In the genomic region with DNA sequence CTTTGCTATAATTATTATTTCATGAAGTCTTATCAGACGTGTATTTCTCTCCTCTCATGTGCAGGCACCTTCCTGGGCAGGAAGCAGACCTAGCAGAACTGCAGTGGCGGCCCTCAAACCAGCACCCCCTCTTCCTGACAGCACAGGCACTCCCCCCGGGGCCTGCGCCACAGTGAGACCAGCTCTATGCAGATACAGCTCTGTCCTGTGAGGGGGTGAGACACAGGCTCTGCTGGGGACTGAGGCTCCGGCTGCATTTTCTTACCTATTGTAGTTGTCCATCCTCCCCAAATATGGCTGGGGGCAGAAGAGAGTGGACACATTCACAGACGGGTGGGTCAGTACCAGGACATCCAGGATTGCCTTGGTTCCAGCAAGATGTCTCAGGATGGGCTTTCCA, we compare ENCODE assay signal across 13 cellular contexts. TPM values are rescaled to one million over a fixed set of nuclear protein-coding genes. Genes with fewer than 3 reads are reported as not detected.
DNase-seq lines count a peak whose midpoint lies in the region; ATAC-seq, FAIRE-seq and TF ChIP-seq lines count a peak whose summit lies in the region.
"Had no signal": no experiment of that assay in that cellular context is flagged by ENCODE, and none has a peak within 500 bp of the region (broad histone marks: within the 10 kb centered on the region; RNA-seq: fewer than 3 reads in every experiment).

No MANE protein-coding gene starts in this region.

- WGBS in psoas muscle, 3 donors: 63 to 72% (median 64%) methylated on average over 6 of the region's 6 CpGs

- intact Hi-C loops in psoas muscle (cut with DNase I): no loop called here

- CTCF ChIA-PET in CD8-positive, alpha-beta memory T cell (lab: Charles Lee): interaction anchor here (4.8 to 21.6 kb wide), 3 partner anchors 9 to 32 kb away, joined by 18 to 724 read pairs (median 293); a partner anchor contains a TSS

- no peaks in the 10 kb centered on the region for H3K9me3 ChIP-seq in CD8-positive, alpha-beta memory T cell (ENCODE audit: low read length)
- H3K9me3 ChIP-seq in psoas muscle: no peaks in the 10 kb centered on the region
- H3K9me3 ChIP-seq: prostate gland had no signal

- H3K27me3 Mint-ChIP-seq in CD8-positive, alpha-beta memory T cell: no peaks in the 10 kb centered on the region
- no peaks in the 10 kb centered on the region for H3K27me3 Mint-ChIP-seq in T-helper 2 cell treated with Interferon-gamma antibody and Interleukin-4, amounts not matched to agents 5 μg/mL and 100 μg/mL, for 36 hours (ENCODE audit: low read depth)
- no peaks in the 10 kb centered on the region for H3K27me3 Mint-ChIP-seq in activated naive CD8-positive, alpha-beta T cell treated with anti-CD3 and anti-CD28 coated beads, Interleukin-2, amount 10 ng/mL, durations not matched to agents 7 days and 5 days

- no peak for TF ChIP-seq POLR2A in GM12892 (IDR thresholded peaks at IDR 0.05; ENCODE audit: low read depth, low read length)

- peaks cover 31 to 57% (median 32%) of the 10 kb centered on the region in 3 donors for H3K36me3 Mint-ChIP-seq in CD8-positive, alpha-beta memory T cell
- peaks cover 91% of the 10 kb centered on the region for H3K36me3 Mint-ChIP-seq in T-helper 2 cell treated with Interferon-gamma antibody and Interleukin-4, amounts not matched to agents 5 μg/mL and 100 μg/mL, for 36 hours (ENCODE audit: low read depth)
- peaks cover 85% of the 10 kb centered on the region for H3K36me3 Mint-ChIP-seq in activated naive CD8-positive, alpha-beta T cell treated with anti-CD3 and anti-CD28 coated beads, Interleukin-2, amount 10 ng/mL, durations not matched to agents 7 days and 5 days

- no peak for ATAC-seq in activated naive CD8-positive, alpha-beta T cell treated with anti-CD3 and anti-CD28 coated beads, Interleukin-2, amount 10 ng/mL, durations not matched to agents 7 days and 5 days (ENCODE audit: low read depth)
- no peak for ATAC-seq in psoas muscle

- H3K9me3 Mint-ChIP-seq in CD8-positive, alpha-beta memory T cell: no peaks in the 10 kb centered on the region
- no peaks in the 10 kb centered on the region for H3K9me3 Mint-ChIP-seq in T-helper 2 cell treated with Interferon-gamma antibody and Interleukin-4, amounts not matched to agents 5 μg/mL and 100 μg/mL, for 36 hours
- H3K9me3 Mint-ChIP-seq in activated naive CD8-positive, alpha-beta T cell treated with anti-CD3 and anti-CD28 coated beads, Interleukin-2, amount 10 ng/mL, durations not matched to agents 7 days and 5 days: no peaks in the 10 kb centered on the region

- H3K36me3 ChIP-seq in CD8-positive, alpha-beta memory T cell (ENCODE audit: insufficient read depth, low read length): peaks cover 60% of the 10 kb centered on the region
- H3K36me3 ChIP-seq in psoas muscle (ENCODE audit: insufficient read depth in 1 of 2, low read depth in 1 of 2): peaks cover 15 to 33% of the 10 kb centered on the region in 2 donors
- H3K36me3 ChIP-seq: brain microvascular endothelial cell, prostate gland had no signal

- H3K4me1 Mint-ChIP-seq in CD8-positive, alpha-beta memory T cell: peaks cover 83 to 95% (median 88%) of the 10 kb centered on the region in 3 donors
- H3K4me1 Mint-ChIP-seq in T-helper 2 cell treated with Interferon-gamma antibody and Interleukin-4, amounts not matched to agents 5 μg/mL and 100 μg/mL, for 36 hours (ENCODE audit: low read depth): peaks cover 50% of the 10 kb centered on the region
- peaks cover 47% of the 10 kb centered on the region for H3K4me1 Mint-ChIP-seq in activated naive CD8-positive, alpha-beta T cell treated with anti-CD3 and anti-CD28 coated beads, Interleukin-2, amount 10 ng/mL, durations not matched to agents 7 days and 5 days

- H3K27ac Mint-ChIP-seq in CD8-positive, alpha-beta memory T cell: peak overlapping the region; percentile 85 to 98 (median 94)
- H3K27ac Mint-ChIP-seq in T-helper 2 cell treated with Interferon-gamma antibody and Interleukin-4, amounts not matched to agents 5 μg/mL and 100 μg/mL, for 36 hours: peak overlapping the region; percentile 96
- H3K27ac Mint-ChIP-seq in activated naive CD8-positive, alpha-beta T cell treated with anti-CD3 and anti-CD28 coated beads, Interleukin-2, amount 10 ng/mL, durations not matched to agents 7 days and 5 days: peak overlapping the region; percentile 100

- no peaks in the 10 kb centered on the region for H3K27me3 ChIP-seq in CD8-positive, alpha-beta memory T cell (ENCODE audit: insufficient read depth, low read length, poor library complexity, severe bottlenecking)
- H3K27me3 ChIP-seq in psoas muscle (ENCODE audit: insufficient read depth in 3 of 3, low read length in 2 of 3): no peaks in the 10 kb centered on the region
- H3K27me3 ChIP-seq: brain microvascular endothelial cell had no signal

- POLR2A ChIA-PET in CD8-positive, alpha-beta memory T cell (lab: Charles Lee): interaction anchor here (1.7 to 6.7 kb wide), 2 partner anchors 16 to 32 kb away, joined by 5 to 56 read pairs; no protein-coding TSS in a partner anchor
- POLR2A ChIA-PET in activated naive CD8-positive, alpha-beta T cell treated with anti-CD3 and anti-CD28 coated beads, Interleukin-2, amount 10 ng/mL, durations not matched to agents 7 days and 5 days (lab: Charles Lee): interaction anchor here (1.3 to 25.9 kb wide), 6 partner anchors 2 to 1377 kb away, joined by 3 to 3572 read pairs (median 896); a partner anchor contains a TSS

- H3K4me1 ChIP-seq in CD8-positive, alpha-beta memory T cell (ENCODE audit: insufficient read depth, low read length): peaks cover 77% of the 10 kb centered on the region
- H3K4me1 ChIP-seq in psoas muscle: peaks cover 86% of the 10 kb centered on the region

- FAIRE-seq in frontal cortex (lab: Jason Lieb, UNC): no peak
- FAIRE-seq in GM12892 (lab: Jason Lieb, UNC): no peak

- DNase-seq in CD8-positive, alpha-beta memory T cell: peak; percentile 28 to 76 (median 43)
- no peak for DNase-seq in T-helper 2 cell treated with Interferon-gamma antibody and Interleukin-4, amounts not matched to agents 5 μg/mL and 100 μg/mL, for 36 hours (ENCODE audit: low spot score)
- peak; percentile 63 for DNase-seq in activated naive CD8-positive, alpha-beta T cell treated with anti-CD3 and anti-CD28 coated beads, Interleukin-2, amount 10 ng/mL, durations not matched to agents 7 days and 5 days
- DNase-seq in psoas muscle (no peak), NCI-H526 treated with DMSO at 0.1 percent for 48 hours (lab: John Stamatoyannopoulos, UW) (no peak), SIG-M5 (lab: John Stamatoyannopoulos, UW) (no peak), frontal cortex (ENCODE audit: low spot score in 2 of 2) (no peak), GM12892 (ENCODE audit: insufficient read length) (no peak)
- DNase-seq: brain microvascular endothelial cell, KG1, mesendoderm, NCI-H2029 treated with DMSO at 0.1 percent for 48 hours had no signal

- H3K27ac ChIP-seq in CD8-positive, alpha-beta memory T cell (ENCODE audit: low read depth, low read length): peak overlapping the region; percentile 84
- H3K27ac ChIP-seq in psoas muscle: peak overlapping the region; percentile 91
- H3K27ac ChIP-seq: brain microvascular endothelial cell had no signal

- H3K4me3 ChIP-seq in CD8-positive, alpha-beta memory T cell (ENCODE audit: low read length): peak overlapping the region; percentile 98
- peak overlapping the region; percentile 89 for H3K4me3 ChIP-seq in psoas muscle
- H3K4me3 ChIP-seq: prostate gland had no signal

- TF ChIP-seq CTCF in psoas muscle (IDR thresholded peaks at IDR 0.05): no peak

- H3K4me3 Mint-ChIP-seq in CD8-positive, alpha-beta memory T cell: peak overlapping the region; percentile 79 to 97 (median 97)
- H3K4me3 Mint-ChIP-seq in T-helper 2 cell treated with Interferon-gamma antibody and Interleukin-4, amounts not matched to agents 5 μg/mL and 100 μg/mL, for 36 hours: peak overlapping the region; percentile 99
- peak overlapping the region; percentile 97 for H3K4me3 Mint-ChIP-seq in activated naive CD8-positive, alpha-beta T cell treated with anti-CD3 and anti-CD28 coated beads, Interleukin-2, amount 10 ng/mL, durations not matched to agents 7 days and 5 days

RNA-seq across cellular contexts. Expression of a gene that starts 5.0 kb away (rescaled TPM):
- total RNA-seq in CD8-positive, alpha-beta memory T cell: 100 to 1,000 TPM; 216 to 222 TPM
- 92.8 TPM for polyA plus RNA-seq in CD8-positive, alpha-beta memory T cell
- 100 to 1,000 TPM; 365 to 400 TPM for total RNA-seq in activated naive CD8-positive, alpha-beta T cell treated with anti-CD3 and anti-CD28 coated beads, Interleukin-2, amount 10 ng/mL, durations not matched to agents 7 days and 5 days
- total RNA-seq in psoas muscle (10 to 100 TPM; 16.9 to 75.1 (median 50.4) TPM), frontal cortex (0.41 TPM)
- polyA plus RNA-seq in psoas muscle: 10 to 100 TPM; 12.8 to 36.5 (median 18.5) TPM
- 1.3 TPM for polyA plus RNA-seq in GM12892 (2012; ENCODE audit: missing spikeins)

RNA-seq across cellular contexts. Expression of a gene that starts 10.4 kb away (rescaled TPM):
- 100 to 1,000 TPM; 153 to 156 TPM for total RNA-seq in CD8-positive, alpha-beta memory T cell
- polyA plus RNA-seq in CD8-positive, alpha-beta memory T cell: 57.0 TPM
- total RNA-seq in activated naive CD8-positive, alpha-beta T cell treated with anti-CD3 and anti-CD28 coated beads, Interleukin-2, amount 10 ng/mL, durations not matched to agents 7 days and 5 days: 100 to 1,000 TPM; 176 to 195 TPM
- total RNA-seq in psoas muscle (100 to 1,000 TPM in 3 of 4 donors, 10 to 100 TPM in 1; 88.2 to 277 (median 187) TPM), frontal cortex (2.9 TPM)
- polyA plus RNA-seq in psoas muscle: 100 to 1,000 TPM; 213 to 409 (median 328) TPM
- 9.3 TPM for polyA plus RNA-seq in GM12892 (2012; ENCODE audit: missing spikeins)

RNA-seq across cellular contexts. Expression of a gene that starts 37.3 kb away (rescaled TPM):
- total RNA-seq in CD8-positive, alpha-beta memory T cell: 10 to 100 TPM; 51.8 to 55.0 TPM
- 27.4 TPM for polyA plus RNA-seq in CD8-positive, alpha-beta memory T cell
- 100 to 1,000 TPM in 1 of 2 experiments, 10 to 100 TPM in 1; 97.4 to 102 TPM for total RNA-seq in activated naive CD8-positive, alpha-beta T cell treated with anti-CD3 and anti-CD28 coated beads, Interleukin-2, amount 10 ng/mL, durations not matched to agents 7 days and 5 days
- total RNA-seq in psoas muscle (10 to 100 TPM in 2 of 4 donors, 1 to 10 TPM in 2; 6.1 to 16.2 (median 9.3) TPM), frontal cortex (4.5 TPM)
- 10 to 100 TPM in 1 of 3 donors, 1 to 10 TPM in 2; 6.4 to 12.8 (median 10.0) TPM for polyA plus RNA-seq in psoas muscle
- 15.1 TPM for polyA plus RNA-seq in GM12892 (2012; ENCODE audit: missing spikeins)

RNA-seq across cellular contexts. Expression of a gene that starts 39.0 kb away (rescaled TPM):
- total RNA-seq in CD8-positive, alpha-beta memory T cell: 10 to 100 TPM; 11.5 to 13.0 TPM
- 15.8 TPM for polyA plus RNA-seq in CD8-positive, alpha-beta memory T cell
- total RNA-seq in activated naive CD8-positive, alpha-beta T cell treated with anti-CD3 and anti-CD28 coated beads, Interleukin-2, amount 10 ng/mL, durations not matched to agents 7 days and 5 days: 10 to 100 TPM; 53.2 to 58.4 TPM
- total RNA-seq in psoas muscle (10 to 100 TPM in 3 of 4 donors, 1 to 10 TPM in 1; 7.3 to 30.1 (median 15.2) TPM), frontal cortex (12.6 TPM)
- polyA plus RNA-seq in psoas muscle: 10 to 100 TPM; 14.0 to 26.3 (median 18.8) TPM
- polyA plus RNA-seq in GM12892 (2012; ENCODE audit: missing spikeins): 1.9 TPM

Comparison
In these comparisons a context has a peak if more than half of its experiments do, and no peak if none do; other contexts are left out.
1. DNase-seq: peak in CD8-positive, alpha-beta memory T cell (5 of 5) and activated naive CD8-positive, alpha-beta T cell treated with anti-CD3 and anti-CD28 coated beads, Interleukin-2, amount 10 ng/mL, durations not matched to agents 7 days and 5 days (single experiment); none in T-helper 2 cell treated with Interferon-gamma antibody and Interleukin-4, amounts not matched to agents 5 μg/mL and 100 μg/mL, for 36 hours (single experiment), psoas muscle (0 of 2), NCI-H526 treated with DMSO at 0.1 percent for 48 hours (single experiment), SIG-M5 (single experiment), frontal cortex (0 of 2) and GM12892 (single experiment).
2. RNA of a gene that starts 5.0 kb away (total RNA-seq): 365 to 400 TPM in activated naive CD8-positive, alpha-beta T cell treated with anti-CD3 and anti-CD28 coated beads, Interleukin-2, amount 10 ng/mL, durations not matched to agents 7 days and 5 days, 216 to 222 TPM in CD8-positive, alpha-beta memory T cell and 16.9 to 75.1 TPM in psoas muscle; 0.41 TPM in frontal cortex (single experiment); every median in the first group is over 10 times any median in the second.
3. RNA of a gene that starts 10.4 kb away (total RNA-seq): 88.2 to 277 TPM in psoas muscle, 176 to 195 TPM in activated naive CD8-positive, alpha-beta T cell treated with anti-CD3 and anti-CD28 coated beads, Interleukin-2, amount 10 ng/mL, durations not matched to agents 7 days and 5 days and 153 to 156 TPM in CD8-positive, alpha-beta memory T cell; 2.9 TPM in frontal cortex (single experiment); every median in the first group is over 10 times any median in the second.
4. Peak in every context shown above with its lines, with median percentiles within 50 percentile points of each other: H3K27ac Mint-ChIP-seq and H3K4me3 Mint-ChIP-seq.